Comparison of ENCODE assay signal across 1 cellular context in genomic region chr7:74030861-74031260, GRCh38.
TF ChIP-seq lines count a peak whose summit lies in the region.

No MANE protein-coding gene starts in this region.

TF ChIP-seq in SK-N-SH treated with all-trans-retinoic acid at 6 μM for 48 hours, 23 proteins besides CTCF, POLR2A, EP300 and RAD21 (continued from another document):
- TF ChIP-seq, protein P1, sequence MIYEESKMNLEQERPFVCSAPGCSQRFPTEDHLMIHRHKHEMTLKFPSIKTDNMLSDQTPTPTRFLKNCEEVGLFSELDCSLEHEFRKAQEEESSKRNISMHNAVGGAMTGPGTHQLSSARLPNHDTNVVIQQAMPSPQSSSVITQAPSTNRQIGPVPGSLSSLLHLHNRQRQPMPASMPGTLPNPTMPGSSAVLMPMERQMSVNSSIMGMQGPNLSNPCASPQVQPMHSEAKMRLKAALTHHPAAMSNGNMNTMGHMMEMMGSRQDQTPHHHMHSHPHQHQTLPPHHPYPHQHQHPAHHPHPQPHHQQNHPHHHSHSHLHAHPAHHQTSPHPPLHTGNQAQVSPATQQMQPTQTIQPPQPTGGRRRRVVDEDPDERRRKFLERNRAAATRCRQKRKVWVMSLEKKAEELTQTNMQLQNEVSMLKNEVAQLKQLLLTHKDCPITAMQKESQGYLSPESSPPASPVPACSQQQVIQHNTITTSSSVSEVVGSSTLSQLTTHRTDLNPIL (CRISPR knock-in tag; IDR thresholded peaks at IDR 0.05; ENCODE audit: low read depth), result no peak
- TF ChIP-seq, protein P2, sequence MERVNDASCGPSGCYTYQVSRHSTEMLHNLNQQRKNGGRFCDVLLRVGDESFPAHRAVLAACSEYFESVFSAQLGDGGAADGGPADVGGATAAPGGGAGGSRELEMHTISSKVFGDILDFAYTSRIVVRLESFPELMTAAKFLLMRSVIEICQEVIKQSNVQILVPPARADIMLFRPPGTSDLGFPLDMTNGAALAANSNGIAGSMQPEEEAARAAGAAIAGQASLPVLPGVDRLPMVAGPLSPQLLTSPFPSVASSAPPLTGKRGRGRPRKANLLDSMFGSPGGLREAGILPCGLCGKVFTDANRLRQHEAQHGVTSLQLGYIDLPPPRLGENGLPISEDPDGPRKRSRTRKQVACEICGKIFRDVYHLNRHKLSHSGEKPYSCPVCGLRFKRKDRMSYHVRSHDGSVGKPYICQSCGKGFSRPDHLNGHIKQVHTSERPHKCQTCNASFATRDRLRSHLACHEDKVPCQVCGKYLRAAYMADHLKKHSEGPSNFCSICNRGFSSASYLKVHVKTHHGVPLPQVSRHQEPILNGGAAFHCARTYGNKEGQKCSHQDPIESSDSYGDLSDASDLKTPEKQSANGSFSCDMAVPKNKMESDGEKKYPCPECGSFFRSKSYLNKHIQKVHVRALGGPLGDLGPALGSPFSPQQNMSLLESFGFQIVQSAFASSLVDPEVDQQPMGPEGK (CRISPR knock-in tag; IDR thresholded peaks at IDR 0.05; ENCODE audit: borderline replicate concordance), result no peak
- TF ChIP-seq ZC3H10 (CRISPR knock-in tag; IDR thresholded peaks at IDR 0.05), result no peak
- TF ChIP-seq RARB (CRISPR knock-in tag; IDR thresholded peaks at IDR 0.05), result no peak
- no peak for TF ChIP-seq GLIS3 (CRISPR knock-in tag; IDR thresholded peaks at IDR 0.05)
- no peak for TF ChIP-seq ZNF70 (CRISPR knock-in tag; IDR thresholded peaks at IDR 0.05)
- TF ChIP-seq, protein P3, sequence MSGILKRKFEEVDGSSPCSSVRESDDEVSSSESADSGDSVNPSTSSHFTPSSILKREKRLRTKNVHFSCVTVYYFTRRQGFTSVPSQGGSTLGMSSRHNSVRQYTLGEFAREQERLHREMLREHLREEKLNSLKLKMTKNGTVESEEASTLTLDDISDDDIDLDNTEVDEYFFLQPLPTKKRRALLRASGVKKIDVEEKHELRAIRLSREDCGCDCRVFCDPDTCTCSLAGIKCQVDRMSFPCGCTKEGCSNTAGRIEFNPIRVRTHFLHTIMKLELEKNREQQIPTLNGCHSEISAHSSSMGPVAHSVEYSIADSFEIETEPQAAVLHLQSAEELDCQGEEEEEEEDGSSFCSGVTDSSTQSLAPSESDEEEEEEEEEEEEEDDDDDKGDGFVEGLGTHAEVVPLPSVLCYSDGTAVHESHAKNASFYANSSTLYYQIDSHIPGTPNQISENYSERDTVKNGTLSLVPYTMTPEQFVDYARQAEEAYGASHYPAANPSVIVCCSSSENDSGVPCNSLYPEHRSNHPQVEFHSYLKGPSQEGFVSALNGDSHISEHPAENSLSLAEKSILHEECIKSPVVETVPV (CRISPR knock-in tag; IDR thresholded peaks at IDR 0.05), result no peak
